In genomic region chr7:74029094-74029785, GRCh38 we compare ENCODE assay signal across 14 cellular contexts. TPM values are rescaled to one million over a fixed set of nuclear protein-coding genes. Genes with fewer than 3 reads are reported as not detected.
DNase-seq lines count a peak whose midpoint lies in the region; ATAC-seq, FAIRE-seq and TF ChIP-seq lines count a peak whose summit lies in the region.
"Had no signal": no experiment of that assay in that cellular context is flagged by ENCODE, and none has a peak within 500 bp of the region (broad histone marks: within the 10 kb centered on the region; RNA-seq: fewer than 3 reads in every experiment).

No MANE protein-coding gene starts in this region.

- H3K27ac Mint-ChIP-seq in endodermal cell = no peak overlapping the region
- H3K27ac Mint-ChIP-seq: natural killer cell had no signal

- H3K4me1 ChIP-seq in NT2/D1 (ENCODE audit: insufficient read depth, insufficient read length) (peaks cover 33% of the 10 kb centered on the region), endodermal cell (ENCODE audit: control insufficient read depth, insufficient read depth, low read length) (peaks cover 10% of the 10 kb centered on the region), muscle layer of colon (ENCODE audit: insufficient read depth, low read length) (peaks cover 66% of the 10 kb centered on the region), thoracic aorta (ENCODE audit: control insufficient read depth in 1 of 2, low read depth in 2 of 2) (peaks cover 32 to 59% of the 10 kb centered on the region in 2 donors)

- H3K4me3 Mint-ChIP-seq in endodermal cell = no peak overlapping the region
- H3K4me3 Mint-ChIP-seq: natural killer cell had no signal

- peaks cover 15% of the 10 kb centered on the region for H3K27me3 ChIP-seq in NT2/D1 (ENCODE audit: insufficient read depth, insufficient read length)
- H3K27me3 ChIP-seq in endodermal cell (ENCODE audit: control insufficient read depth, insufficient read depth, low read length, poor library complexity, severe bottlenecking) = no peaks in the 10 kb centered on the region
- no peaks in the 10 kb centered on the region for H3K27me3 ChIP-seq in muscle layer of colon (ENCODE audit: control insufficient read depth in 1 of 2, insufficient read depth in 2 of 2, low read length in 2 of 2)
- H3K27me3 ChIP-seq in thoracic aorta (replicated peaks; ENCODE audit: insufficient read depth) = no peaks in the 10 kb centered on the region

- ATAC-seq in thoracic aorta (ENCODE audit: insufficient number of reproducible peaks, low FRiP score, low read depth) = no peak
- ATAC-seq in GM19035 (IDR thresholded peaks at IDR 0.05; ENCODE audit: unreplicated experiment) = no peak
- no peak for ATAC-seq in GM21447 (IDR thresholded peaks at IDR 0.05; ENCODE audit: unreplicated experiment)
- ATAC-seq: GM12878, natural killer cell had no signal

- TF ChIP-seq POLR2A in H54 (IDR thresholded peaks at IDR 0.05; ENCODE audit: low read depth, low read length) = no peak

- H3K4me3 ChIP-seq in NT2/D1 (ENCODE audit: insufficient read length, low read depth) (no peak overlapping the region), endodermal cell (ENCODE audit: low read length) (no peak overlapping the region), muscle layer of colon (ENCODE audit: low read depth in 1 of 2, low read length in 2 of 2) (peak overlapping the region; percentile 81 to 91), thoracic aorta (peak overlapping the region; percentile 82)
- H3K4me3 ChIP-seq: GM12878, PC-9 had no signal

- peaks cover 15% of the 10 kb centered on the region for H3K4me1 Mint-ChIP-seq in endodermal cell

- whole genome bisulfite sequencing in endodermal cell (ENCODE audit: insufficient coverage in 1 of 2, insufficient read length in 1 of 2), 2 experiments = 90% methylated on average over 3 to 18 of the region's 18 CpGs

- H3K9ac ChIP-seq in NT2/D1 (ENCODE audit: insufficient read length, low read depth) = peak overlapping the region; percentile 5
- H3K9ac ChIP-seq in endodermal cell (ENCODE audit: extremely low read depth, low read length, poor library complexity, severe bottlenecking) = no peak overlapping the region
- peak overlapping the region; percentile 72 for H3K9ac ChIP-seq in muscle layer of colon (ENCODE audit: low read length)

- H3K36me3 ChIP-seq in NT2/D1 (ENCODE audit: insufficient read depth, insufficient read length, low read length) (no peaks in the 10 kb centered on the region), endodermal cell (ENCODE audit: control insufficient read depth, insufficient read depth, low read length) (no peaks in the 10 kb centered on the region), muscle layer of colon (ENCODE audit: insufficient read depth, low read length) (no peaks in the 10 kb centered on the region), thoracic aorta (peaks cover 25% of the 10 kb centered on the region)

- H3K9me3 ChIP-seq in NT2/D1 (ENCODE audit: insufficient read depth, low read length) = no peaks in the 10 kb centered on the region
- no peaks in the 10 kb centered on the region for H3K9me3 ChIP-seq in endodermal cell (ENCODE audit: control insufficient read depth, low read length)
- no peaks in the 10 kb centered on the region for H3K9me3 ChIP-seq in muscle layer of colon (ENCODE audit: low read length)
- H3K9me3 ChIP-seq in thoracic aorta = no peaks in the 10 kb centered on the region

- H3K9me3 Mint-ChIP-seq in endodermal cell = no peaks in the 10 kb centered on the region
- H3K9me3 Mint-ChIP-seq: natural killer cell had no signal

- FAIRE-seq in H54 (lab: Jason Lieb, UNC) = no peak
- FAIRE-seq: colon, GM12878 had no signal

- DNase-seq in NT2/D1 (ENCODE audit: low read depth, low spot score) (no peak), endodermal cell (no peak), thoracic aorta (ENCODE audit: low spot score) (no peak), H54 (ENCODE audit: insufficient read length, low spot score) (no peak)
- DNase-seq in stimulated activated CD4-positive, alpha-beta T cell treated with anti-CD3 and anti-CD28 coated beads, Interleukin-2, amount 100 ng/mL, for 48 hours = no peak
- DNase-seq: Calu3, natural killer cell, NCI-H146, PC-9 had no signal

- peaks cover 16% of the 10 kb centered on the region for H3K27me3 Mint-ChIP-seq in endodermal cell (ENCODE audit: insufficient read depth)

- peak overlapping the region; percentile 66 for H3K27ac ChIP-seq in endodermal cell (ENCODE audit: low read depth, low read length)
- H3K27ac ChIP-seq in muscle layer of colon (ENCODE audit: low read depth, low read length) = peak overlapping the region; percentile 89
- H3K27ac ChIP-seq in thoracic aorta = peak overlapping the region; percentile 94 to 95
- H3K27ac ChIP-seq: PC-9 had no signal

- H3K36me3 Mint-ChIP-seq in endodermal cell (ENCODE audit: low read depth) = no peaks in the 10 kb centered on the region
- H3K36me3 Mint-ChIP-seq: natural killer cell had no signal

- TF ChIP-seq CTCF in endodermal cell (conservative IDR thresholded peaks at IDR 0.05) = no peak
- no peak for TF ChIP-seq CTCF in thoracic aorta (IDR thresholded peaks at IDR 0.05)

RNA-seq across cellular contexts. Expression of gene ELN, which starts 1.3 kb away (rescaled TPM):
- total RNA-seq in endodermal cell (1 to 10 TPM in 1 of 2 donors, under 1 TPM in 1; 0.70 to 1.6 TPM), thoracic aorta (1,000 to 10,000 TPM; 1,484 to 3,836 TPM)
- polyA plus RNA-seq in endodermal cell (2013, experiment 1 of 2) = 78.5 TPM
- polyA plus RNA-seq in endodermal cell (2013, experiment 2 of 2) = 61.1 TPM

RNA-seq across cellular contexts. Expression of gene LIMK1, which starts 54.4 kb away (rescaled TPM):
- total RNA-seq in endodermal cell (10 to 100 TPM; 83.9 TPM), thoracic aorta (10 to 100 TPM; 19.7 to 19.9 TPM)
- 53.1 TPM for polyA plus RNA-seq in endodermal cell (2013, experiment 1 of 2)
- 54.2 TPM for polyA plus RNA-seq in endodermal cell (2013, experiment 2 of 2)

Comparison
In these comparisons a context has a peak if more than half of its experiments do, and no peak if none do; other contexts are left out.
1. H3K4me3 ChIP-seq: peak in muscle layer of colon (2 of 2) and thoracic aorta (single experiment); none in NT2/D1 (single experiment) and endodermal cell (single experiment).
2. RNA of gene ELN, which starts 1.3 kb away (total RNA-seq): 1,484 to 3,836 TPM in thoracic aorta; 0.70 to 1.6 TPM in endodermal cell; every median in the first group is over 100 times any median in the second.
3. RNA of gene LIMK1, which starts 54.4 kb away (total RNA-seq): 83.9 TPM in endodermal cell; 19.7 to 19.9 TPM in thoracic aorta; every median in the first group is over 4 times any median in the second.
4. Peak in every context shown above with its lines, with median percentiles within 50 percentile points of each other: H3K27ac ChIP-seq.